ENCODE assay signal across 8 cellular contexts in genomic region chr10:119206603-119207366, GRCh38. TPM values are rescaled to one million over a fixed set of nuclear protein-coding genes. Genes with fewer than 3 reads are reported as not detected.
DNase-seq lines count a peak whose midpoint lies in the region; ATAC-seq and TF ChIP-seq lines count a peak whose summit lies in the region.

No MANE protein-coding gene starts in this region.

- peaks cover 43% of the 10 kb centered on the region for H3K4me1 ChIP-seq in PC-3 (ENCODE audit: insufficient read depth, low read length)

- H3K4me3 ChIP-seq in PC-3 (ENCODE audit: low read length) = peak overlapping the region; percentile 66
- peak overlapping the region; percentile 64 for H3K4me3 ChIP-seq in fibroblast of the aortic adventitia (ENCODE audit: low read depth, low read length)

- DNase-seq in PC-3 (peak; percentile 68), fibroblast of the aortic adventitia (ENCODE audit: low read depth) (peak; percentile 72)
- DNase-seq in activated effector memory CD4-positive, alpha-beta T cell treated with Interleukin-2 at 50 U/mL for 16 hours = peak; percentile 61

- H3K27ac Mint-ChIP-seq in nephron = peak overlapping the region; percentile 93 to 94 (median 94)
- H3K27ac Mint-ChIP-seq in stimulated activated naive CD8-positive, alpha-beta T cell treated with anti-CD3 and anti-CD28 coated beads, Interleukin-15, Interleukin-2, amounts not matched to agents 100 ng/mL and 50 ng/mL, for 24 hours = peak overlapping the region; percentile 94

- H3K27me3 ChIP-seq in PC-3 (ENCODE audit: low read length) = no peaks in the 10 kb centered on the region

- H3K4me3 Mint-ChIP-seq in nephron = peak overlapping the region; percentile 91 to 95 (median 92)
- H3K4me3 Mint-ChIP-seq in stimulated activated naive CD8-positive, alpha-beta T cell treated with anti-CD3 and anti-CD28 coated beads, Interleukin-15, Interleukin-2, amounts not matched to agents 100 ng/mL and 50 ng/mL, for 24 hours = peak overlapping the region; percentile 83

- POLR2A ChIA-PET in PC-3 (lab: Charles Lee; ENCODE audit: unreplicated experiment) = interaction anchor here (0.6 kb wide), 2 partner anchors 73 to 201 kb away, joined by 3 to 18 read pairs; no protein-coding TSS in a partner anchor

- H3K4me1 Mint-ChIP-seq in nephron = peaks cover 48% of the 10 kb centered on the region
- peaks cover 48% of the 10 kb centered on the region for H3K4me1 Mint-ChIP-seq in stimulated activated naive CD8-positive, alpha-beta T cell treated with anti-CD3 and anti-CD28 coated beads, Interleukin-15, Interleukin-2, amounts not matched to agents 100 ng/mL and 50 ng/mL, for 24 hours (ENCODE audit: low read depth)

- no peaks in the 10 kb centered on the region for H4K20me1 ChIP-seq in PC-3 (ENCODE audit: low read length)

- H3K36me3 ChIP-seq in PC-3 (ENCODE audit: low read depth, low read length) = no peaks in the 10 kb centered on the region

- peaks cover 23% of the 10 kb centered on the region for H3K79me2 ChIP-seq in PC-3 (ENCODE audit: low read length)

- ATAC-seq in GM19025 (IDR thresholded peaks at IDR 0.05; ENCODE audit: low read depth, unreplicated experiment) = peak; percentile 50
- ATAC-seq in HG03175 (IDR thresholded peaks at IDR 0.05; ENCODE audit: unreplicated experiment) = peak; percentile 56
- peak; percentile 53 for ATAC-seq in PC-3

- H3K27ac ChIP-seq in C4-2B (peak overlapping the region; percentile 85), PC-3 (ENCODE audit: low read length) (peak overlapping the region; percentile 56)

- H3K27me3 Mint-ChIP-seq in nephron (ENCODE audit: low read depth) = peaks cover 14% of the 10 kb centered on the region
- no peaks in the 10 kb centered on the region for H3K27me3 Mint-ChIP-seq in stimulated activated naive CD8-positive, alpha-beta T cell treated with anti-CD3 and anti-CD28 coated beads, Interleukin-15, Interleukin-2, amounts not matched to agents 100 ng/mL and 50 ng/mL, for 24 hours

- no peaks in the 10 kb centered on the region for H3K36me3 Mint-ChIP-seq in nephron (ENCODE audit: low read depth)
- H3K36me3 Mint-ChIP-seq in stimulated activated naive CD8-positive, alpha-beta T cell treated with anti-CD3 and anti-CD28 coated beads, Interleukin-15, Interleukin-2, amounts not matched to agents 100 ng/mL and 50 ng/mL, for 24 hours (ENCODE audit: low read depth) = peaks cover 4% of the 10 kb centered on the region

- peak; percentile 95 for TF ChIP-seq CTCF in C4-2B (conservative IDR thresholded peaks at IDR 0.05)
- peak; percentile 65 for TF ChIP-seq CTCF in PC-3 (conservative IDR thresholded peaks at IDR 0.05; ENCODE audit: low read depth, low read length)
- peak; percentile 33 for TF ChIP-seq CTCF in fibroblast of the aortic adventitia (IDR thresholded peaks at IDR 0.05; ENCODE audit: insufficient read depth, low read length)
- peak; percentile 78 to 91 (median 84) for TF ChIP-seq CTCF in nephron (IDR thresholded peaks at IDR 0.05; ENCODE audit: unreplicated experiment in 3 of 3)

- H3K4me2 ChIP-seq in PC-3 (ENCODE audit: low read length) = peak overlapping the region; percentile 83

- H3K9ac ChIP-seq in PC-3 (ENCODE audit: low read length) = peak overlapping the region; percentile 86

- H3F3A ChIP-seq in PC-3 (ENCODE audit: low read length, unreplicated experiment) = no peaks in the 10 kb centered on the region

- H3K9me3 ChIP-seq in PC-3 (ENCODE audit: low read length) = no peaks in the 10 kb centered on the region

- H3K9me3 Mint-ChIP-seq in nephron = no peaks in the 10 kb centered on the region
- H3K9me3 Mint-ChIP-seq in stimulated activated naive CD8-positive, alpha-beta T cell treated with anti-CD3 and anti-CD28 coated beads, Interleukin-15, Interleukin-2, amounts not matched to agents 100 ng/mL and 50 ng/mL, for 24 hours = no peaks in the 10 kb centered on the region

- no peaks in the 10 kb centered on the region for H3K9me2 ChIP-seq in PC-3 (replicated peaks; ENCODE audit: low read length)

- no TSS peak for BruUV-seq in PC-3 (replicated peaks; lab: Mats Ljungman, UMichigan)

- intact Hi-C loops in PC-3 (cut with micrococcal nuclease) = loop anchor here (1.0 to 5.0 kb wide), 4 partner anchors 100 to 286 kb away; no protein-coding TSS in a partner anchor

- H2AFZ ChIP-seq in PC-3 (ENCODE audit: low read length) = peak overlapping the region; percentile 75

- CTCF ChIA-PET in PC-3 (lab: Charles Lee) = interaction anchor here (0.6 to 1.4 kb wide), 6 partner anchors 9 to 250 kb away, joined by 3 to 10 read pairs (median 4); no protein-coding TSS in a partner anchor

RNA-seq across cellular contexts. Expression of gene GRK5, which starts 0.6 kb away (rescaled TPM):
- 4.5 and 5.0 TPM in 2 replicates for total RNA-seq in PC-3 (2014; rRNA removed)
- total RNA-seq in fibroblast of the aortic adventitia (ENCODE audit: low replicate concordance) = 7.0 and 20.5 TPM in 2 replicates

RNA-seq across cellular contexts. Expression of gene PRDX3, which starts 28.2 kb away (rescaled TPM):
- total RNA-seq in PC-3 (2014; rRNA removed) (125 and 153 TPM in 2 replicates), fibroblast of the aortic adventitia (ENCODE audit: low replicate concordance) (67.0 and 189 TPM in 2 replicates)

RNA-seq across cellular contexts. Expression of gene SFXN4, which starts 41.3 kb away (rescaled TPM):
- total RNA-seq in PC-3 (2014; rRNA removed) (23.6 and 32.8 TPM in 2 replicates), fibroblast of the aortic adventitia (ENCODE audit: low replicate concordance) (4.7 and 25.6 TPM in 2 replicates)

Comparison
In these comparisons a context has a peak if more than half of its experiments do, and no peak if none do; other contexts are left out.
1. Peak in every context shown above with its lines: DNase-seq, ATAC-seq, H3K4me3 ChIP-seq and H3K27ac ChIP-seq.
2. CTCF ChIP-seq: peak in every context shown above with its lines; median percentile 95 in C4-2B; 84 in nephron; 65 in PC-3; 33 in fibroblast of the aortic adventitia.